Comparison of ENCODE assay signal across 11 cellular contexts in the genomic region with DNA sequence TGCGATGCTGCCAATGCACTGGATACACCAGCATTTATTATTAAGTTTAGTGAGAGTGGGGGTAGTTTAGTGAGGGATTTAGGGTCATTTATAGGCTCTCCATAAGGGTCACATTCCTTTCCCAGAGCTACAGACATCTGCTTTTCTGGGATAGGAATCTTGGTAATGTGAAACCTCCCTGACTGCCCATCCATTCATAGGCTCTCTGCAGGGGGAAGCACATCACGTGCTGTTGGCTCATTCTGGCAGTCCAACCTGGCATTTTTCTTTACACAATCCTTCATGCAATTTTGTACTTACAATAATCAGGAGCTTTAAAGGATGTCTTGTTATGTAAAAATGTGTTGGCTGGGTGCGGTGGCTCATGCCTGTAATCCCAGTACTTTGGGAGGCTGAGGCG. TPM values are rescaled to one million over a fixed set of nuclear protein-coding genes. Genes with fewer than 3 reads are reported as not detected.
A peak's percentile ranks its signal among the peaks of the same experiment; 100 is the strongest.
DNase-seq lines count a peak whose midpoint lies in the region; ATAC-seq and TF ChIP-seq lines count a peak whose summit lies in the region.
"Not testable (repeated sequence)": the region's sequence is repeated elsewhere in the genome, so short reads cannot be mapped to it uniquely, and the experiment has no call there.
"Had no signal": no experiment of that assay in that cellular context is flagged by ENCODE, and none has a peak within 500 bp of the region (broad histone marks: within the 10 kb centered on the region; RNA-seq: fewer than 3 reads in every experiment).

No MANE protein-coding gene starts in this region.

- not testable (repeated sequence) for H3K79me2 ChIP-seq in GM23338 (replicated peaks; ENCODE audit: insufficient read depth)

- H3K27ac Mint-ChIP-seq in GM23338: 0 out of 2 replicates have a peak overlapping the region, but pooled peaks have one; percentile 15

- H3K27me3 Mint-ChIP-seq in GM23338 (ENCODE audit: insufficient read depth, low read depth, poor library complexity): not testable (repeated sequence)

- not testable (repeated sequence) for H3K4ac ChIP-seq in IMR-90 (ENCODE audit: low read depth, low read length)

- not testable (repeated sequence) for H3K4me3 Mint-ChIP-seq in GM23338

- H3K36me3 ChIP-seq in GM23338 (ENCODE audit: insufficient read depth); IMR-90 (ENCODE audit: control insufficient read depth, insufficient read depth, low read length); RWPE2 (ENCODE audit: low read depth); ectodermal cell (ENCODE audit: control insufficient read depth, insufficient read depth, low read length): not testable (repeated sequence)

- H3K4me1 ChIP-seq in GM23338 (ENCODE audit: insufficient read depth); IMR-90 (ENCODE audit: control insufficient read depth, insufficient read depth, low read length); ectodermal cell (ENCODE audit: control insufficient read depth, insufficient read depth, low read length): not testable (repeated sequence)
- H3K4me1 ChIP-seq in RWPE2 (ENCODE audit: insufficient read depth, poor library complexity, severe bottlenecking): peaks cover 23% of the 10 kb centered on the region

- DNase-seq in A172 (ENCODE audit: low spot score) (peak; percentile 35), ELF-1 (ENCODE audit: low read depth, low spot score) (peak; percentile 16), GM23338 (ENCODE audit: low spot score) (peak; percentile 72), IMR-90 (peak; percentile 20), fibroblast of villous mesenchyme (ENCODE audit: low read depth) (peak; percentile 25), renal cortical epithelial cell (ENCODE audit: low read depth) (peak; percentile 4)
- not testable (repeated sequence) for DNase-seq in RWPE2 (ENCODE audit: low spot score)

- not testable (repeated sequence) for H3K4me3 ChIP-seq in GM23338; IMR-90 (ENCODE audit: insufficient read depth, low read depth, low read length); RWPE2 (ENCODE audit: severe bottlenecking); ectodermal cell (ENCODE audit: insufficient read depth, low read depth, low read length); fibroblast of villous mesenchyme (ENCODE audit: low read depth, low read length)

- H3K9ac ChIP-seq in IMR-90 (ENCODE audit: low read depth, low read length): not testable (repeated sequence)

- peak overlapping the region; percentile 88; the same call in 1 of the 2 replicates for H4K91ac ChIP-seq in IMR-90 (ENCODE audit: insufficient read depth, low read depth, low read length)

- not testable (repeated sequence) for H4K20me1 ChIP-seq in GM23338 (replicated peaks; ENCODE audit: insufficient read depth); IMR-90 (ENCODE audit: insufficient read depth, low read length)

- not testable (repeated sequence) for H4K5ac ChIP-seq in IMR-90 (ENCODE audit: low read depth, low read length)

- not testable (repeated sequence) for H2AFZ ChIP-seq in GM23338; IMR-90 (replicated peaks; ENCODE audit: low read length, poor library complexity)

- TF ChIP-seq POLR2A in IMR-90 (IDR thresholded peaks at IDR 0.05; ENCODE audit: low read depth, low read length): not testable (repeated sequence)

- H2AK5ac ChIP-seq in IMR-90 (ENCODE audit: low read depth, low read length): peak overlapping the region; percentile 77

- H2AK9ac ChIP-seq in IMR-90 (replicated peaks; ENCODE audit: low read depth, low read length, poor library complexity): not testable (repeated sequence)

- peak overlapping the region; percentile 56; the same call in 1 of the 2 replicates for H3K27ac ChIP-seq in GM23338 (ENCODE audit: low read depth)
- H3K27ac ChIP-seq in IMR-90 (ENCODE audit: insufficient read depth, low read length): peak overlapping the region; percentile 29
- peak overlapping the region; percentile 96 for H3K27ac ChIP-seq in RWPE2 (ENCODE audit: poor library complexity, severe bottlenecking)
- peak overlapping the region; percentile 58 for H3K27ac ChIP-seq in ectodermal cell (ENCODE audit: insufficient read depth, low read depth, low read length, poor library complexity, severe bottlenecking)

- TF ChIP-seq CTCF in GM23338 (conservative IDR thresholded peaks at IDR 0.05; ENCODE audit: low read depth in 2 of 2); IMR-90 (conservative IDR thresholded peaks at IDR 0.05; ENCODE audit: low read depth, low read length); RWPE2 (IDR thresholded peaks at IDR 0.05; ENCODE audit: poor library complexity, severe bottlenecking); fibroblast of villous mesenchyme (IDR thresholded peaks at IDR 0.05; ENCODE audit: insufficient read depth, low read depth, low read length): not testable (repeated sequence)

- CTCF ChIA-PET in IMR-90 (lab: Yijun Ruan, JAX): not testable (repeated sequence)

- not testable (repeated sequence) for H3K9me3 ChIP-seq in IMR-90 (ENCODE audit: control insufficient read depth, insufficient read depth, low read length); RWPE2 (ENCODE audit: severe bottlenecking); ectodermal cell (ENCODE audit: control insufficient read depth, low read length)

- H3K9me1 ChIP-seq in IMR-90 (ENCODE audit: insufficient read depth, low read length): not testable (repeated sequence)

- 0 out of 4 replicates have a peak overlapping the region, but pooled peaks have one; percentile 43 to 78 for H4K8ac ChIP-seq in IMR-90 (ENCODE audit: low read depth in 2 of 2, low read length in 2 of 2)

- BruUV-seq in IMR-90 (replicated peaks; lab: Mats Ljungman, UMichigan): not testable (repeated sequence)

- dilution Hi-C loops in IMR-90 (cut with HindIII; ENCODE audit: low sequenced_read_pairs, unreplicated experiment): not testable (repeated sequence)

- peak overlapping the region; percentile 50; the same call in 1 of the 2 replicates for H2BK120ac ChIP-seq in IMR-90 (ENCODE audit: low read depth, low read length)

- peaks cover 91% of the 10 kb centered on the region for H3K9me3 Mint-ChIP-seq in GM23338

- peaks cover 10% of the 10 kb centered on the region; the same call in 2 of the 3 replicates for H3K4me1 Mint-ChIP-seq in GM23338

- not testable (repeated sequence) for ATAC-seq in GM23338; IMR-90 (ENCODE audit: low read depth); RWPE2 (ENCODE audit: low read depth)

- H3K27me3 ChIP-seq in GM23338 (ENCODE audit: insufficient read depth); IMR-90 (ENCODE audit: control insufficient read depth, insufficient read depth, low read length); RWPE2 (ENCODE audit: insufficient read depth, poor library complexity, severe bottlenecking); ectodermal cell (ENCODE audit: control insufficient read depth, insufficient read depth, low read length, poor library complexity, severe bottlenecking): not testable (repeated sequence)

- H2BK5ac ChIP-seq in IMR-90 (ENCODE audit: low read depth, low read length, poor library complexity, severe bottlenecking): peak overlapping the region; percentile 89

- not testable (repeated sequence) for H3F3A ChIP-seq in GM23338 (replicated peaks; ENCODE audit: low read depth)

- H3K18ac ChIP-seq in IMR-90 (ENCODE audit: low read depth, low read length): peak overlapping the region; percentile 20; the same call in 1 of the 2 replicates

- H3K4me2 ChIP-seq in GM23338: peak overlapping the region; percentile 12; the same call in 1 of the 2 replicates
- not testable (repeated sequence) for H3K4me2 ChIP-seq in IMR-90 (ENCODE audit: low read depth, low read length)

- POLR2A ChIA-PET in IMR-90 (lab: Charles Lee; ENCODE audit: unreplicated experiment): not testable (repeated sequence)

- H2BK15ac ChIP-seq in IMR-90 (ENCODE audit: low read depth, low read length): not testable (repeated sequence)

- H3K36me3 Mint-ChIP-seq in GM23338 (ENCODE audit: low read depth): not testable (repeated sequence)

- H3K79me1 ChIP-seq in IMR-90 (ENCODE audit: low read depth in 1 of 2, low read length in 2 of 2): not testable (repeated sequence)

- in situ Hi-C loops in IMR-90 (cut with MboI; ENCODE audit: low sequenced_read_pairs): not testable (repeated sequence)

- H3K14ac ChIP-seq in IMR-90 (replicated peaks; ENCODE audit: low read depth, low read length): not testable (repeated sequence)

- not testable (repeated sequence) for H3K9me2 ChIP-seq in GM23338 (ENCODE audit: insufficient read depth)

- peak overlapping the region; percentile 60; the same call in 1 of the 2 replicates for H2BK20ac ChIP-seq in IMR-90 (ENCODE audit: low read depth, low read length)

- not testable (repeated sequence) for H3K23ac ChIP-seq in IMR-90 (ENCODE audit: low read depth, low read length)

- 100% methylated on average over 1 of the region's 4 CpGs; no CpG with 5 or more reads in 1 of the 2 experiments for WGBS in IMR-90 (ENCODE audit: extremely low coverage in 2 of 2, insufficient read length in 1 of 2), 2 experiments
- WGBS in ectodermal cell, 2 experiments: 67 to 91% methylated on average over 3 to 4 of the region's 4 CpGs

- H3K56ac ChIP-seq in IMR-90 (ENCODE audit: extremely low read depth, insufficient read depth, low read length): not testable (repeated sequence)

- intact Hi-C loops in IMR-90 (cut with micrococcal nuclease): not testable (repeated sequence)

- not testable (repeated sequence) for TF ChIP-seq RAD21 in IMR-90 (IDR thresholded peaks at IDR 0.05; ENCODE audit: low read length)

RNA-seq across cellular contexts. Expression of gene PSG6, which starts 17.1 kb away (rescaled TPM):
- not detected in 2 replicates for total RNA-seq in A172 (2014; rRNA removed; shearing (Covaris generic))
- total RNA-seq in GM23338 (2014; rRNA removed; shearing (Covaris generic)): not detected in 2 replicates
- polyA plus RNA-seq in GM23338 (2016; fragmentation: Nextera tagmentation; extraction: Ambion mirVana) (0.16 TPM in 1 of 2 replicates, not detected in the other), IMR-90 (2012; rRNA removed) (0.07 TPM in 1 of 2 replicates, not detected in the other)
- total RNA-seq in IMR-90 (2012; rRNA removed) (0.18 TPM in 1 of 2 replicates, not detected in the other), fibroblast of villous mesenchyme (0.32 and 4.3 TPM in 2 replicates), renal cortical epithelial cell (not detected in 2 replicates)
- 0.05 TPM in 1 of 2 replicates, not detected in the other for polyA plus RNA-seq in IMR-90 (2012; cell fraction: cytosol; rRNA removed)
- polyA plus RNA-seq in IMR-90 (2012; cell fraction: nucleus; rRNA removed; ENCODE audit: low replicate concordance): not detected in 2 replicates
- polyA plus RNA-seq in ectodermal cell (2013, experiment 1 of 4): not detected
- polyA plus RNA-seq in ectodermal cell (2013, experiment 2 of 4): not detected
- not detected for polyA plus RNA-seq in ectodermal cell (2013, experiment 3 of 4)
- polyA plus RNA-seq in ectodermal cell (2013, experiment 4 of 4): not detected
- total RNA-seq: H7 had no signal
- polyA plus RNA-seq: CD4-positive, CD25-positive, alpha-beta regulatory T cell; IgD-negative memory B cell had no signal

RNA-seq across cellular contexts. Expression of gene PSG1, which starts 21.0 kb away (rescaled TPM):
- 0.43 and 1.5 TPM in 2 replicates for total RNA-seq in A172 (2014; rRNA removed; shearing (Covaris generic))
- total RNA-seq in GM23338 (2014; rRNA removed; shearing (Covaris generic)): not detected in 2 replicates
- not detected in 2 replicates for polyA plus RNA-seq in GM23338 (2016; fragmentation: Nextera tagmentation; extraction: Ambion mirVana)
- total RNA-seq in IMR-90 (2012; rRNA removed): 0.90 and 1.1 TPM in 2 replicates
- polyA plus RNA-seq in IMR-90 (2012; rRNA removed): 2.5 and 2.7 TPM in 2 replicates
- 1.6 and 1.9 TPM in 2 replicates for polyA plus RNA-seq in IMR-90 (2012; cell fraction: cytosol; rRNA removed)
- 0.62 and 2.6 TPM in 2 replicates for polyA plus RNA-seq in IMR-90 (2012; cell fraction: nucleus; rRNA removed; ENCODE audit: low replicate concordance)
- polyA plus RNA-seq in ectodermal cell (2013, experiment 1 of 4): not detected
- polyA plus RNA-seq in ectodermal cell (2013, experiment 2 of 4): not detected
- not detected for polyA plus RNA-seq in ectodermal cell (2013, experiment 3 of 4)
- polyA plus RNA-seq in ectodermal cell (2013, experiment 4 of 4): not detected
- 3.9 and 11.2 TPM in 2 replicates for total RNA-seq in fibroblast of villous mesenchyme
- total RNA-seq in renal cortical epithelial cell: 0.35 and 0.70 TPM in 2 replicates
- total RNA-seq: H7 had no signal
- polyA plus RNA-seq: CD4-positive, CD25-positive, alpha-beta regulatory T cell; IgD-negative memory B cell had no signal

RNA-seq across cellular contexts. Expression of gene PSG7, which starts 36.4 kb away (rescaled TPM):
- 0.07 TPM in 1 of 2 replicates, not detected in the other for total RNA-seq in A172 (2014; rRNA removed; shearing (Covaris generic))
- total RNA-seq in GM23338 (2014; rRNA removed; shearing (Covaris generic)): not detected in 2 replicates
- polyA plus RNA-seq in GM23338 (2016; fragmentation: Nextera tagmentation; extraction: Ambion mirVana): not detected in 2 replicates
- under 0.01 and 0.28 TPM in 2 replicates for total RNA-seq in IMR-90 (2012; rRNA removed)
- 0.24 and 0.26 TPM in 2 replicates for polyA plus RNA-seq in IMR-90 (2012; rRNA removed)
- 0.14 TPM in 2 replicates for polyA plus RNA-seq in IMR-90 (2012; cell fraction: cytosol; rRNA removed)
- polyA plus RNA-seq in IMR-90 (2012; cell fraction: nucleus; rRNA removed; ENCODE audit: low replicate concordance): 0.10 TPM in 1 of 2 replicates, not detected in the other
- polyA plus RNA-seq in ectodermal cell (2013, experiment 1 of 4): not detected
- polyA plus RNA-seq in ectodermal cell (2013, experiment 2 of 4): not detected
- not detected for polyA plus RNA-seq in ectodermal cell (2013, experiment 3 of 4)
- polyA plus RNA-seq in ectodermal cell (2013, experiment 4 of 4): not detected
- not detected in 2 replicates for total RNA-seq in fibroblast of villous mesenchyme
- not detected in 2 replicates for total RNA-seq in renal cortical epithelial cell
- total RNA-seq: CD4-positive, CD25-positive, alpha-beta regulatory T cell; H7 had no signal
- polyA plus RNA-seq: CD4-positive, CD25-positive, alpha-beta regulatory T cell; IgD-negative memory B cell had no signal

Comparison
In these comparisons a context has a peak if more than half of its experiments do, and no peak if none do; other contexts are left out.
1. H3K27ac ChIP-seq: peak in every context shown above with its lines; median percentile 96 in RWPE2; 58 in ectodermal cell; 56 in GM23338; 29 in IMR-90.